Comparison of ENCODE assay signal across 19 cellular contexts in the genomic region with DNA sequence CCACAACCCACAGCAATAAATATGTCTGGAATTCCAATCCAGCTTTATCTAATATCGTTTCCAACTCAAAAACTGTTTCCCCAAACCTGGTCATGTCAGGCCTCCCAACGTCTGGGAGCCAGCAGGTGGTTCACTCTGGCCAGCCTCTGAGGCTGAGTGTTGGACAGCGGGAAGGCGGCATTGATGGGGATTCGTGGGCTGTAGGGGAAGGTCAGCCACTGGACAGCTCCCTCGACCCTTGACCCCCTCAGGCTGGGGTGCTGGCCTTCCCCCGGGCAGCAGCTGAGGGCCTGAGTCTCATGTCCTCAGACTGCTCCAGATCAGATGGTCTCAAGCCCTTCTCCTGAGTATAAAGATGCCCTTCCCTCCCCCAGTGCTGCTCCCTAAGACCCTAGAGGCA. TPM values are rescaled to one million over a fixed set of nuclear protein-coding genes. Genes with fewer than 3 reads are reported as not detected.
DNase-seq lines count a peak whose midpoint lies in the region; ATAC-seq and TF ChIP-seq lines count a peak whose summit lies in the region.
"Had no signal": no experiment of that assay in that cellular context is flagged by ENCODE, and none has a peak within 500 bp of the region (broad histone marks: within the 10 kb centered on the region; RNA-seq: fewer than 3 reads in every experiment).

No MANE protein-coding gene starts in this region.

- no peaks in the 10 kb centered on the region for H3K36me3 ChIP-seq in BLaER1
- no peaks in the 10 kb centered on the region for H3K36me3 ChIP-seq in SK-N-SH (replicated peaks in 1 of 2; ENCODE audit: control insufficient read depth in 1 of 2, insufficient read depth in 2 of 2, low read length in 1 of 2)
- H3K36me3 ChIP-seq in BE2C = no peaks in the 10 kb centered on the region
- H3K36me3 ChIP-seq: transverse colon had no signal

- no peaks in the 10 kb centered on the region for H3K36me3 Mint-ChIP-seq in CD4-positive, alpha-beta T cell (ENCODE audit: low read depth)
- no peaks in the 10 kb centered on the region for H3K36me3 Mint-ChIP-seq in T-helper 17 cell (ENCODE audit: low read depth)

- H3K9me3 Mint-ChIP-seq in CD4-positive, alpha-beta T cell = no peaks in the 10 kb centered on the region
- H3K9me3 Mint-ChIP-seq: activated naive CD4-positive, alpha-beta T cell treated with anti-CD3 and anti-CD28 coated beads for 36 hours; effector memory CD8-positive, alpha-beta T cell; stimulated activated naive CD8-positive, alpha-beta T cell treated with anti-CD3 and anti-CD28 coated beads, Interleukin-15, amount 100 ng/mL, for 72 hours had no signal

- TF ChIP-seq CTCF in CD4-positive, alpha-beta T cell (IDR thresholded peaks at IDR 0.05) = no peak
- TF ChIP-seq CTCF in SK-N-SH (IDR thresholded peaks at IDR 0.05) = no peak
- no peak for TF ChIP-seq CTCF in BE2C (IDR thresholded peaks at IDR 0.05; ENCODE audit: low read depth, low read length)

- H3K9me3 ChIP-seq in BLaER1 = no peaks in the 10 kb centered on the region
- no peaks in the 10 kb centered on the region for H3K9me3 ChIP-seq in CD4-positive, alpha-beta T cell (ENCODE audit: control insufficient read depth, low read length)
- H3K9me3 ChIP-seq in T-helper 17 cell (ENCODE audit: control insufficient read depth, low read length, poor library complexity, severe bottlenecking) = no peaks in the 10 kb centered on the region
- H3K9me3 ChIP-seq in SK-N-SH = no peaks in the 10 kb centered on the region
- no peaks in the 10 kb centered on the region for H3K9me3 ChIP-seq in BE2C
- H3K9me3 ChIP-seq: psoas muscle, transverse colon had no signal

- no peaks in the 10 kb centered on the region for H3K79me2 ChIP-seq in SK-N-SH (ENCODE audit: insufficient read depth)

- POLR2A ChIA-PET in CD4-positive, alpha-beta T cell (lab: Charles Lee) = no interaction called here
- POLR2A ChIA-PET in SK-N-SH (lab: Yijun Ruan, JAX) = no interaction called here

- H3K4me3 ChIP-seq in BLaER1 (no peak overlapping the region), SK-N-SH (ENCODE audit: low read depth in 2 of 2, low read length in 1 of 2) (no peak overlapping the region), BE2C (ENCODE audit: low read depth, low read length) (no peak overlapping the region)
- H3K4me3 ChIP-seq: psoas muscle, skin epidermis, transverse colon had no signal

- H3K4me2 ChIP-seq in BLaER1 = peak overlapping the region; percentile 87
- no peak overlapping the region for H3K4me2 ChIP-seq in SK-N-SH

- no peaks in the 10 kb centered on the region for H3F3A ChIP-seq in SK-N-SH (replicated peaks; ENCODE audit: insufficient read depth)

- no peak for TF ChIP-seq EP300 in SK-N-SH (IDR thresholded peaks at IDR 0.05; ENCODE audit: borderline replicate concordance in 1 of 2, low read depth in 1 of 2, low read length in 1 of 2)

- intact Hi-C loops in CD4-positive, alpha-beta T cell (cut with DNase I, micrococcal nuclease) = loop anchor here (5.0 to 10.0 kb wide), 5 partner anchors 49 to 243 kb away; no protein-coding TSS in a partner anchor

- H3K27ac Mint-ChIP-seq in CD4-positive, alpha-beta T cell = peak overlapping the region; percentile 90
- peak overlapping the region; percentile 95 for H3K27ac Mint-ChIP-seq in T-helper 17 cell
- H3K27ac Mint-ChIP-seq: activated naive CD4-positive, alpha-beta T cell treated with anti-CD3 and anti-CD28 coated beads for 36 hours had no signal

- DNase-seq in CD4-positive, alpha-beta T cell = no peak
- DNase-seq in T-helper 17 cell (no peak), left kidney (ENCODE audit: low read depth, low spot score) (peak; percentile 31), SK-N-SH (no peak), BE2C (no peak)
- DNase-seq: activated naive CD4-positive, alpha-beta T cell treated with anti-CD3 and anti-CD28 coated beads for 36 hours; effector memory CD8-positive, alpha-beta T cell; left cardiac atrium; midbrain; NCI-H1417; NCI-H2107; NCI-H510A; psoas muscle; stimulated activated CD4-positive, alpha-beta T cell treated with anti-CD3 and anti-CD28 coated beads, Interleukin-4, amount 100 ng/mL, for 1 hour; stimulated activated naive CD8-positive, alpha-beta T cell treated with anti-CD3 and anti-CD28 coated beads, Interleukin-15, amount 100 ng/mL, for 72 hours; transverse colon had no signal

- H3K4me3 Mint-ChIP-seq in CD4-positive, alpha-beta T cell = peak overlapping the region; percentile 31
- peak overlapping the region; percentile 82 for H3K4me3 Mint-ChIP-seq in T-helper 17 cell
- H3K4me3 Mint-ChIP-seq: activated naive CD4-positive, alpha-beta T cell treated with anti-CD3 and anti-CD28 coated beads for 36 hours had no signal

- no peaks in the 10 kb centered on the region for H3K9me2 ChIP-seq in SK-N-SH

- peaks cover 100% of the 10 kb centered on the region for H3K4me1 ChIP-seq in BLaER1
- H3K4me1 ChIP-seq in SK-N-SH (ENCODE audit: control insufficient read depth in 1 of 2, insufficient read depth in 2 of 2, low read depth in 1 of 2, low read length in 1 of 2) = peaks cover 0 to 31% of the 10 kb centered on the region in 2 experiments; a peak in 1 of 4 replicates
- H3K4me1 ChIP-seq in BE2C = no peaks in the 10 kb centered on the region
- H3K4me1 ChIP-seq: psoas muscle, transverse colon had no signal

- CTCF ChIA-PET in CD4-positive, alpha-beta T cell (lab: Charles Lee) = no interaction called here
- CTCF ChIA-PET in SK-N-SH (lab: Yijun Ruan, JAX) = interaction anchor here (0.5 to 9.0 kb wide), 5 partner anchors 8 to 606 kb away, joined by 3 to 96 read pairs (median 3); no protein-coding TSS in a partner anchor

- 44% methylated on average over 7 of the region's 7 CpGs for WGBS in SK-N-SH (ENCODE audit: low lambda C conversion rate)

- H3K27me3 Mint-ChIP-seq in CD4-positive, alpha-beta T cell = no peaks in the 10 kb centered on the region
- H3K27me3 Mint-ChIP-seq in T-helper 17 cell = no peaks in the 10 kb centered on the region
- H3K27me3 Mint-ChIP-seq: stimulated activated naive CD8-positive, alpha-beta T cell treated with anti-CD3 and anti-CD28 coated beads, Interleukin-15, amount 100 ng/mL, for 72 hours had no signal

- H3K9ac ChIP-seq in BLaER1 = peak overlapping the region; percentile 78; the same call in 1 of the 2 replicates
- H3K9ac ChIP-seq in SK-N-SH = no peak overlapping the region

- peak overlapping the region; percentile 90 for H3K27ac ChIP-seq in BLaER1
- peak overlapping the region; percentile 74 for H3K27ac ChIP-seq in CD4-positive, alpha-beta T cell (ENCODE audit: low read depth, low read length)
- H3K27ac ChIP-seq in SK-N-SH (ENCODE audit: low read depth in 2 of 2, low read length in 1 of 2) = no peak overlapping the region
- H3K27ac ChIP-seq: psoas muscle, transverse colon had no signal

- no peak for TF ChIP-seq RAD21 in SK-N-SH (IDR thresholded peaks at IDR 0.05; ENCODE audit: low read length)

- no peaks in the 10 kb centered on the region for H3K27me3 ChIP-seq in BLaER1
- no peaks in the 10 kb centered on the region for H3K27me3 ChIP-seq in CD4-positive, alpha-beta T cell (ENCODE audit: control insufficient read depth, insufficient read depth, low read length)
- no peaks in the 10 kb centered on the region for H3K27me3 ChIP-seq in SK-N-SH (ENCODE audit: insufficient read depth)
- H3K27me3 ChIP-seq in BE2C = peaks cover 37% of the 10 kb centered on the region
- H3K27me3 ChIP-seq: transverse colon had no signal

- peaks cover 81% of the 10 kb centered on the region for H3K4me1 Mint-ChIP-seq in CD4-positive, alpha-beta T cell (ENCODE audit: low read depth)
- H3K4me1 Mint-ChIP-seq in T-helper 17 cell = peaks cover 50% of the 10 kb centered on the region

- H4K20me1 ChIP-seq in BLaER1 (no peaks in the 10 kb centered on the region), SK-N-SH (ENCODE audit: insufficient read depth) (no peaks in the 10 kb centered on the region)

- ATAC-seq in CD4-positive, alpha-beta T cell (ENCODE audit: poor library complexity) = no peak
- no peak for ATAC-seq in T-helper 17 cell
- no peak for ATAC-seq in GM21367 (IDR thresholded peaks at IDR 0.05; ENCODE audit: unreplicated experiment)
- ATAC-seq: effector memory CD8-positive, alpha-beta T cell; left cardiac atrium; psoas muscle; stimulated activated naive CD8-positive, alpha-beta T cell treated with anti-CD3 and anti-CD28 coated beads, Interleukin-15, amount 100 ng/mL, for 72 hours had no signal

- no peak overlapping the region for H2AFZ ChIP-seq in SK-N-SH (ENCODE audit: low read depth)

TF ChIP-seq in SK-N-SH, 30 proteins besides CTCF, POLR2A, EP300 and RAD21 (continues in another document):
- no peak for TF ChIP-seq JUND (IDR thresholded peaks at IDR 0.05)
- TF ChIP-seq, protein P1, sequence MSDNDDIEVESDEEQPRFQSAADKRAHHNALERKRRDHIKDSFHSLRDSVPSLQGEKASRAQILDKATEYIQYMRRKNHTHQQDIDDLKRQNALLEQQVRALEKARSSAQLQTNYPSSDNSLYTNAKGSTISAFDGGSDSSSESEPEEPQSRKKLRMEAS (IDR thresholded peaks at IDR 0.05; ENCODE audit: low read depth) = no peak
- TF ChIP-seq, protein P2, sequence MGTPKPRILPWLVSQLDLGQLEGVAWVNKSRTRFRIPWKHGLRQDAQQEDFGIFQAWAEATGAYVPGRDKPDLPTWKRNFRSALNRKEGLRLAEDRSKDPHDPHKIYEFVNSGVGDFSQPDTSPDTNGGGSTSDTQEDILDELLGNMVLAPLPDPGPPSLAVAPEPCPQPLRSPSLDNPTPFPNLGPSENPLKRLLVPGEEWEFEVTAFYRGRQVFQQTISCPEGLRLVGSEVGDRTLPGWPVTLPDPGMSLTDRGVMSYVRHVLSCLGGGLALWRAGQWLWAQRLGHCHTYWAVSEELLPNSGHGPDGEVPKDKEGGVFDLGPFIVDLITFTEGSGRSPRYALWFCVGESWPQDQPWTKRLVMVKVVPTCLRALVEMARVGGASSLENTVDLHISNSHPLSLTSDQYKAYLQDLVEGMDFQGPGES (IDR thresholded peaks at IDR 0.05; ENCODE audit: low read depth, low read length) = no peak
- TF ChIP-seq NFIC (IDR thresholded peaks at IDR 0.05; ENCODE audit: borderline replicate concordance) = no peak
- TF ChIP-seq, protein P3, sequence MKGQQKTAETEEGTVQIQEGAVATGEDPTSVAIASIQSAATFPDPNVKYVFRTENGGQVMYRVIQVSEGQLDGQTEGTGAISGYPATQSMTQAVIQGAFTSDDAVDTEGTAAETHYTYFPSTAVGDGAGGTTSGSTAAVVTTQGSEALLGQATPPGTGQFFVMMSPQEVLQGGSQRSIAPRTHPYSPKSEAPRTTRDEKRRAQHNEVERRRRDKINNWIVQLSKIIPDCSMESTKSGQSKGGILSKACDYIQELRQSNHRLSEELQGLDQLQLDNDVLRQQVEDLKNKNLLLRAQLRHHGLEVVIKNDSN (IDR thresholded peaks at IDR 0.05; ENCODE audit: borderline replicate concordance, low read depth) = no peak
- no peak for TF ChIP-seq RCOR1 (IDR thresholded peaks at IDR 0.05; ENCODE audit: low read length)
- TF ChIP-seq TAF1 (IDR thresholded peaks at IDR 0.05; ENCODE audit: borderline replicate concordance, low read depth, low read length) = no peak
- TF ChIP-seq RXRA (IDR thresholded peaks at IDR 0.05; ENCODE audit: borderline replicate concordance, low read depth) = no peak

RNA-seq across cellular contexts. Expression of a gene that starts 50.2 kb away (rescaled TPM):
- total RNA-seq in CD4-positive, alpha-beta T cell = 1 to 10 TPM; 8.1 to 8.2 TPM
- 1 to 10 TPM; 1.4 TPM for total RNA-seq in T-helper 17 cell
- polyA plus RNA-seq in SK-N-SH (2012; rRNA removed) = 0.02 TPM in 2 replicates
- polyA plus RNA-seq in SK-N-SH (2012; cell fraction: cytosol; rRNA removed) = 0.01 and 0.04 TPM in 2 replicates
- 0.02 and 0.04 TPM in 2 replicates for polyA plus RNA-seq in SK-N-SH (2012; cell fraction: nucleus; rRNA removed)
- polyA plus RNA-seq in BE2C (2012; ENCODE audit: insufficient read depth, insufficient read length, low read depth) = 3.5 TPM

Comparison
In these comparisons a context has a peak if more than half of its experiments do, and no peak if none do; other contexts are left out.
1. H3K27ac ChIP-seq: peak in BLaER1 (single experiment) and CD4-positive, alpha-beta T cell (single experiment); none in SK-N-SH (0 of 2).